ENCODE assay signal across 8 cellular contexts in the genomic region with DNA sequence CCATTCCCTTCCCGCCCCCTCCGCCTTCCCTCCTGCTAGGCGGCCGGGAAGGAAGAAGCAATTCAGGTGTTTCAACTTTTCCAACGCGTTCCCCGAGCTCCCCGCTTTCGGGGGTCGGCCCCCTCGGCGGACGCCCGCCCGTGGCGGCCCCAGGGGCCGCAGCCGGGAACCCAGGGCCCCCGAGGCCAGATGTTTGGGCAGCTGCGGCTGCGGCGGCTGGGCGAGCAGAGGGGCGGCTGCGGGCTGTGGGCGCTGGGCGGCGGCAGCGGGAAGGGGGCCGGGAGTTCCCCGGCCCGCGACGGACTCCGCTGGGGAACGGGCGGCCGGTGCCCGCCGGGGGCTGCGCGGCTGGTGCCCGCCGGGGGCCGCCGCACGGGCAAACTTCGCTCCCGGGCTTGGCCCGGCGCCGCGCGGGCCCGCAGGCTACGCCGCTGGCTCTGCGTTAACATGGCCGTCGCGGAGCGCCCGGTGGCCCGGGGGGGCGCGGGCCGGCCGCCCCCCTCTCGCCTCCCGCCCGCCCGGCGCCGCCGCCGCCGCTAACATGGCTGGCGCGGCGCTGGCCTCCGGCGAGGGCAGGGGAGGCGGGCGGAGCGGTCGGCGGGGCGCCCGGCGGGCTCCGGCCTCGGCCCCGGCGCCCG. TPM values are rescaled to one million over a fixed set of nuclear protein-coding genes. Genes with fewer than 3 reads are reported as not detected.
DNase-seq lines count a peak whose midpoint lies in the region; ATAC-seq and TF ChIP-seq lines count a peak whose summit lies in the region.

No MANE protein-coding gene starts in this region.

- H3K4me3 ChIP-seq in A673 (ENCODE audit: low read depth, low read length, poor library complexity, severe bottlenecking) (peak overlapping the region; percentile 63), astrocyte of the spinal cord (ENCODE audit: low read depth, low read length) (peak overlapping the region; percentile 51), mucosa of descending colon (peak overlapping the region; percentile 24)

- peak; percentile 15 for ATAC-seq in GM19023 (IDR thresholded peaks at IDR 0.05; ENCODE audit: unreplicated experiment)
- ATAC-seq in HG03103 (IDR thresholded peaks at IDR 0.05; ENCODE audit: low read depth, unreplicated experiment), result peak; percentile 8
- ATAC-seq in mucosa of descending colon, result no peak

- peaks cover 24% of the 10 kb centered on the region for H3K36me3 ChIP-seq in A673 (ENCODE audit: insufficient read depth, low read length, poor library complexity, severe bottlenecking)
- H3K36me3 ChIP-seq in mucosa of descending colon (ENCODE audit: low read depth), result no peaks in the 10 kb centered on the region

- in situ Hi-C loops in astrocyte of the spinal cord (cut with HindIII; ENCODE audit: low sequenced_read_pairs), result no loop called here

- no peak for TF ChIP-seq CTCF in A673 (conservative IDR thresholded peaks at IDR 0.05; ENCODE audit: low read depth, low read length)
- no peak for TF ChIP-seq CTCF in astrocyte of the spinal cord (IDR thresholded peaks at IDR 0.05; ENCODE audit: low read depth, low read length)
- TF ChIP-seq CTCF in mucosa of descending colon (IDR thresholded peaks at IDR 0.05), result no peak

- H3K4me1 ChIP-seq in A673 (ENCODE audit: insufficient read depth, low read length, poor library complexity, severe bottlenecking), result no peaks in the 10 kb centered on the region
- H3K4me1 ChIP-seq in mucosa of descending colon (ENCODE audit: low read depth), result no peaks in the 10 kb centered on the region

- H3K9me3 ChIP-seq in A673 (ENCODE audit: low read depth, low read length, poor library complexity, severe bottlenecking) (no peaks in the 10 kb centered on the region), mucosa of descending colon (no peaks in the 10 kb centered on the region)

- CTCF ChIA-PET in A673 (lab: Charles Lee), result interaction anchor here (0.8 kb wide), 1 partner anchor 211 kb away, joined by 4 read pairs; no protein-coding TSS in a partner anchor

- DNase-seq in A673 (ENCODE audit: low spot score) (no peak), astrocyte of the spinal cord (ENCODE audit: low read depth, low spot score) (no peak), mucosa of descending colon (no peak), UCSD-AML1 (lab: John Stamatoyannopoulos, UW; ENCODE audit: unreplicated experiment) (no peak), NCI-H345 (lab: John Stamatoyannopoulos, UW) (no peak)
- no peak for DNase-seq in effector CD8-positive, alpha-beta T cell (lab: John Stamatoyannopoulos, UW)

- intact Hi-C loops in A673 (cut with micrococcal nuclease; ENCODE audit: unreplicated experiment), result loop anchor here (5.0 kb wide), 1 partner anchor 81 kb away; no protein-coding TSS in a partner anchor
- intact Hi-C loops in mucosa of descending colon (cut with DNase I, micrococcal nuclease), result no loop called here

- peak overlapping the region; percentile 88 for H3K27ac ChIP-seq in A673 (ENCODE audit: low read depth, low read length, poor library complexity, severe bottlenecking)

- BruUV-seq in A673 (replicated peaks; lab: Mats Ljungman, UMichigan), result no TSS peak

- H3K27me3 ChIP-seq in A673 (replicated peaks; ENCODE audit: insufficient read depth, low read depth, low read length, poor library complexity), result no peaks in the 10 kb centered on the region

- POLR2A ChIA-PET in A673 (lab: Charles Lee; ENCODE audit: low non-redundant PET), result no interaction called here

RNA-seq across cellular contexts. Expression of a gene that starts 0.5 kb away (rescaled TPM):
- 173 and 193 TPM in 2 replicates for total RNA-seq in A673 (2021)
- total RNA-seq in mucosa of descending colon, result 10 to 100 TPM in 2 of 3 donors, 1 to 10 TPM in 1; 9.8 to 51.2 (median 29.1) TPM
